21 cellular contexts compared by ENCODE assay signal in the genomic region with DNA sequence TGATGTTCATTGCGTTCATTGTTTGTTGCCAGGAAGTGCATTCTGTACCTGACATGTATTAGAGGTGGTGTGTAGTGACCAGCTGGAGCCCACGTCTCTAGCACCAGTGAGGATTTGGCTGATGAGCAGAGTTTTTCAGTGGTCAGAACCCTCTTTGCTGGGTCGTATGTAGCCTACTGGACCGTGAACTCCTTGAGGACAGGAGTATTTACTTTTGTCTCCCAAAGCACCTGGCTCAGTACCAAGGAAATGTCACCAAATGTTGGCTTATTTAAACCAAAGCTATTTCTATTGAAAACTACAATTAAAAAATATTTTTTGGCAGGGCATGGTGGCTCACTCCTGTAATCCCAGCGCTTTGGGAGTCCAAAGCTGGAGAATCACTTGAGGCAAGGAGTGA.
DNase-seq lines count a peak whose midpoint lies in the region; FAIRE-seq and TF ChIP-seq lines count a peak whose summit lies in the region.
"Had no signal": no experiment of that assay in that cellular context is flagged by ENCODE, and none has a peak within 500 bp of the region (broad histone marks: within the 10 kb centered on the region; RNA-seq: fewer than 3 reads in every experiment).

No MANE protein-coding gene starts in this region.

- H2AK5ac ChIP-seq in H1 (ENCODE audit: low read depth, low read length) = no peak overlapping the region

- H4K20me1 ChIP-seq in H1 (replicated peaks in 1 of 2; ENCODE audit: control insufficient read depth in 1 of 2, insufficient read depth in 2 of 2, low read length in 2 of 2) = no peaks in the 10 kb centered on the region

- no peaks in the 10 kb centered on the region for H3K4me1 ChIP-seq in H1 (replicated peaks in 1 of 4; ENCODE audit: control insufficient read depth in 3 of 4, insufficient read depth in 4 of 4, low read length in 3 of 4)
- H3K4me1 ChIP-seq: HAP-1 had no signal

- no peak for TF ChIP-seq RAD21 in H1 (IDR thresholded peaks at IDR 0.05 in 1 of 2, conservative IDR thresholded peaks at IDR 0.05 in 1 of 2; ENCODE audit: low read depth in 2 of 2, low read length in 2 of 2)

- H2BK12ac ChIP-seq in H1 (ENCODE audit: low read depth, low read length) = no peak overlapping the region

- no peak overlapping the region for H4K91ac ChIP-seq in H1 (replicated peaks; ENCODE audit: insufficient read length, low read length)

- H2BK5ac ChIP-seq in H1 (ENCODE audit: low read depth, low read length) = no peak overlapping the region

- H3K23me2 ChIP-seq in H1 (ENCODE audit: low read depth, low read length) = no peaks in the 10 kb centered on the region

- no peak for TF ChIP-seq POLR2A in H1 (IDR thresholded peaks at IDR 0.05; ENCODE audit: control extremely low read depth in 1 of 2, low read depth in 2 of 2, low read length in 2 of 2)

- peak; percentile 49 for DNase-seq in DMS53 (lab: John Stamatoyannopoulos, UW)
- DNase-seq in DMS53 treated with DMSO at 0.1 percent for 48 hours (lab: John Stamatoyannopoulos, UW; ENCODE audit: unreplicated experiment) = no peak
- DNase-seq in NCI-H2196 treated with DMSO at 0.1 percent for 48 hours (lab: John Stamatoyannopoulos, UW; ENCODE audit: unreplicated experiment) = peak; percentile 30
- no peak for DNase-seq in H1 (ENCODE audit: low read depth in 1 of 2, low spot score in 2 of 2)
- DNase-seq in mesenteric fat pad (ENCODE audit: low spot score) = no peak
- DNase-seq in SHP77 (lab: John Stamatoyannopoulos, UW) = no peak
- no peak for DNase-seq in hepatic stellate cell (ENCODE audit: low spot score)
- DNase-seq in ACHN = no peak
- DNase-seq: C1 segment of cervical spinal cord; Calu3; CD8-positive, alpha-beta T cell; DMS153; GM23248; KBM-7; NCI-H1105 treated with DMSO at 0.1 percent for 48 hours; NCI-H2081 treated with DMSO at 0.1 percent for 48 hours; NCI-H2227 treated with DMSO at 0.1 percent for 48 hours; NCI-H524; NCI-H774 had no signal

- 94% methylated on average over 4 of the region's 5 CpGs; no CpG with 5 or more reads in 1 of the 2 experiments for WGBS in H1 (ENCODE audit: extremely low coverage in 1 of 2, insufficient coverage in 1 of 2, insufficient read length in 1 of 2, insufficient replicate concordance in 2 of 2, low coverage in 1 of 2, low lambda C conversion rate in 2 of 2, missing lambda C conversion rate in 1 of 2), 2 experiments

- H4K8ac ChIP-seq in H1 (ENCODE audit: extremely low read depth, insufficient read depth, low read length) = no peak overlapping the region

- no peaks in the 10 kb centered on the region for H3K36me3 ChIP-seq in H1 (ENCODE audit: control insufficient read depth in 2 of 4, insufficient read depth in 4 of 4, low read length in 3 of 4)
- H3K36me3 ChIP-seq: HAP-1 had no signal

- no peak overlapping the region for H2AFZ ChIP-seq in H1 (ENCODE audit: low read length)

- H2BK15ac ChIP-seq in H1 (ENCODE audit: low read length) = 0 out of 2 replicates have a peak overlapping the region, but pooled peaks have one; percentile 29

- no peak overlapping the region for H3K56ac ChIP-seq in H1 (replicated peaks; ENCODE audit: insufficient read length, low read depth, low read length)

- FAIRE-seq in H1 (lab: Jason Lieb, UNC) = no peak

- in situ Hi-C loops in ACHN (cut with HindIII; ENCODE audit: low pct_ligation_motif_present, low pct_unique_long_range_greater_than_20kb, low sequenced_read_pairs) = no loop called here

- peaks cover 10 to 14% of the 10 kb centered on the region in 2 experiments; a peak in 3 of 4 replicates for H3K9me3 ChIP-seq in H1 (ENCODE audit: insufficient read depth in 2 of 2, low read depth in 1 of 2, low read length in 1 of 2)
- H3K9me3 ChIP-seq: HAP-1 had no signal

- no peak overlapping the region for H4K5ac ChIP-seq in H1 (ENCODE audit: insufficient read length, low read depth, low read length)

- no peak overlapping the region for H3K14ac ChIP-seq in H1 (ENCODE audit: insufficient read length)

- H3K4me2 ChIP-seq in H1 (ENCODE audit: insufficient read depth in 1 of 2, low read depth in 2 of 2, low read length in 2 of 2) = no peak overlapping the region

- no peak for TF ChIP-seq CTCF in H1 (IDR thresholded peaks at IDR 0.05; ENCODE audit: control extremely low read depth in 1 of 3, insufficient read depth in 1 of 3, low read depth in 1 of 3, low read length in 3 of 3)

- POLR2A ChIA-PET in H1 (lab: Charles Lee; ENCODE audit: partially characterized antibody) = interaction anchor here (0.6 kb wide), 1 partner anchor 12 kb away, joined by 3 read pairs; no protein-coding TSS in a partner anchor

- no peaks in the 10 kb centered on the region for H3K27me3 ChIP-seq in H1 (replicated peaks in 1 of 4; ENCODE audit: control insufficient read depth in 3 of 4, extremely low read depth in 1 of 4, insufficient read depth in 3 of 4, low read length in 3 of 4)

- no peak overlapping the region for H3K4ac ChIP-seq in H1 (replicated peaks; ENCODE audit: insufficient read length, low read depth, low read length)

- H3K79me2 ChIP-seq in H1 (ENCODE audit: control insufficient read depth in 1 of 2, insufficient read depth in 2 of 2, low read length in 2 of 2) = no peaks in the 10 kb centered on the region

- no peak overlapping the region for H2BK120ac ChIP-seq in H1 (replicated peaks; ENCODE audit: low read depth, low read length)

- CTCF ChIA-PET in H1 (lab: Charles Lee; ENCODE audit: partially characterized antibody) = interaction anchor here (0.9 to 4.1 kb wide), 4 partner anchors 10 to 171 kb away, joined by 3 to 30 read pairs (median 3); no protein-coding TSS in a partner anchor

- H3K79me1 ChIP-seq in H1 (ENCODE audit: low read depth, low read length) = no peaks in the 10 kb centered on the region

- no peak overlapping the region; a peak in 1 of 7 replicates for H3K9ac ChIP-seq in H1 (replicated peaks in 1 of 4; ENCODE audit: extremely low read depth in 1 of 4, low read depth in 3 of 4, low read length in 3 of 4)

- no peak overlapping the region for H3K27ac ChIP-seq in H1 (ENCODE audit: low read depth, low read length)
- H3K27ac ChIP-seq: 22Rv1 had no signal

- TF ChIP-seq EP300 in H1 (IDR thresholded peaks at IDR 0.05; ENCODE audit: borderline replicate concordance in 1 of 2, low read depth in 2 of 2, low read length in 2 of 2) = no peak

- no peak overlapping the region for H3K4me3 ChIP-seq in H1 (ENCODE audit: extremely low read depth in 1 of 4, insufficient read depth in 2 of 4, low read depth in 3 of 4, low read length in 4 of 4)
- H3K4me3 ChIP-seq: GM23248, HAP-1 had no signal

- H2BK20ac ChIP-seq in H1 (ENCODE audit: low read length) = no peak overlapping the region

- H3K18ac ChIP-seq in H1 (ENCODE audit: extremely low read depth, low read length) = no peak overlapping the region

- no peak overlapping the region for H3K23ac ChIP-seq in H1 (ENCODE audit: insufficient read length)

TF ChIP-seq in H1, 55 proteins besides CTCF, POLR2A, EP300 and RAD21 (continues in another document):
- TF ChIP-seq TBP (IDR thresholded peaks at IDR 0.05; ENCODE audit: low read depth, low read length) (no peak), TEAD4 (IDR thresholded peaks at IDR 0.05; ENCODE audit: low read depth, low read length) (no peak), TAF7 (optimal IDR thresholded peaks at IDR 0.05; ENCODE audit: borderline replicate concordance, low read depth, low read length) (no peak), YY1 (IDR thresholded peaks at IDR 0.05; ENCODE audit: low read depth, low read length) (no peak), RNF2 (IDR thresholded peaks at IDR 0.05; ENCODE audit: borderline replicate concordance, low read depth, low read length, missing control alignments, poor library complexity, severe bottlenecking) (no peak), HDAC6 (IDR thresholded peaks at IDR 0.05; ENCODE audit: low read depth, low read length) (no peak), FOSL1 (IDR thresholded peaks at IDR 0.05; ENCODE audit: insufficient read depth, low read depth, low read length) (no peak), NANOG (IDR thresholded peaks at IDR 0.05; ENCODE audit: insufficient read depth, low read depth, low read length, poor library complexity, severe bottlenecking) (no peak), TCF12 (IDR thresholded peaks at IDR 0.05; ENCODE audit: low read depth, low read length) (no peak), GTF2F1 (IDR thresholded peaks at IDR 0.05; ENCODE audit: borderline replicate concordance, low read depth, low read length) (no peak), RBBP5 (IDR thresholded peaks at IDR 0.05; ENCODE audit: borderline replicate concordance, low read depth, low read length) (no peak), KDM4A (IDR thresholded peaks at IDR 0.05; ENCODE audit: low read depth, low read length, severe bottlenecking) (no peak), CBX8 (IDR thresholded peaks at IDR 0.05; ENCODE audit: borderline replicate concordance, low read depth, low read length) (no peak), CREB1 (IDR thresholded peaks at IDR 0.05) (no peak)
- TF ChIP-seq, protein P1, sequence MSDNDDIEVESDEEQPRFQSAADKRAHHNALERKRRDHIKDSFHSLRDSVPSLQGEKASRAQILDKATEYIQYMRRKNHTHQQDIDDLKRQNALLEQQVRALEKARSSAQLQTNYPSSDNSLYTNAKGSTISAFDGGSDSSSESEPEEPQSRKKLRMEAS (IDR thresholded peaks at IDR 0.05) = no peak
- TF ChIP-seq, protein P2, sequence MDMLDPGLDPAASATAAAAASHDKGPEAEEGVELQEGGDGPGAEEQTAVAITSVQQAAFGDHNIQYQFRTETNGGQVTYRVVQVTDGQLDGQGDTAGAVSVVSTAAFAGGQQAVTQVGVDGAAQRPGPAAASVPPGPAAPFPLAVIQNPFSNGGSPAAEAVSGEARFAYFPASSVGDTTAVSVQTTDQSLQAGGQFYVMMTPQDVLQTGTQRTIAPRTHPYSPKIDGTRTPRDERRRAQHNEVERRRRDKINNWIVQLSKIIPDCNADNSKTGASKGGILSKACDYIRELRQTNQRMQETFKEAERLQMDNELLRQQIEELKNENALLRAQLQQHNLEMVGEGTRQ (IDR thresholded peaks at IDR 0.05; ENCODE audit: low read length) = no peak

Comparison
In these comparisons a context has a peak if more than half of its experiments do, and no peak if none do; other contexts are left out.
1. DNase-seq: peak in DMS53 (single experiment) and NCI-H2196 treated with DMSO at 0.1 percent for 48 hours (single experiment); none in DMS53 treated with DMSO at 0.1 percent for 48 hours (single experiment), H1 (0 of 2), mesenteric fat pad (single experiment), SHP77 (0 of 2), hepatic stellate cell (single experiment) and ACHN (single experiment).